22 cellular contexts compared by ENCODE assay signal in genomic region chr7:76336094-76336493, GRCh38. TPM values are rescaled to one million over a fixed set of nuclear protein-coding genes. Genes with fewer than 3 reads are reported as not detected.
DNase-seq lines count a peak whose midpoint lies in the region; ATAC-seq and TF ChIP-seq lines count a peak whose summit lies in the region.
"Had no signal": no experiment of that assay in that cellular context is flagged by ENCODE, and none has a peak within 500 bp of the region (broad histone marks: within the 10 kb centered on the region; RNA-seq: fewer than 3 reads in every experiment).

No MANE protein-coding gene starts in this region.

- no peak overlapping the region for H3K4me3 Mint-ChIP-seq in stimulated activated naive CD8-positive, alpha-beta T cell treated with anti-CD3 and anti-CD28 coated beads, Interleukin-15, Interleukin-2, amounts not matched to agents 100 ng/mL and 50 ng/mL, for 24 hours
- no peak overlapping the region for H3K4me3 Mint-ChIP-seq in stimulated activated naive CD8-positive, alpha-beta T cell treated with anti-CD3 and anti-CD28 coated beads, Interleukin-15, amount 100 ng/mL, for 72 hours
- no peak overlapping the region for H3K4me3 Mint-ChIP-seq in glutamatergic neuron (ENCODE audit: unreplicated experiment)
- no peak overlapping the region for H3K4me3 Mint-ChIP-seq in type B pancreatic cell
- H3K4me3 Mint-ChIP-seq: natural killer cell, T-cell had no signal

- peaks cover 18% of the 10 kb centered on the region for H3K36me3 ChIP-seq in IMR-90 (ENCODE audit: control insufficient read depth, insufficient read depth, low read length)
- H3K36me3 ChIP-seq in neuronal stem cell (replicated peaks in 1 of 2; ENCODE audit: control insufficient read depth in 2 of 2, insufficient read depth in 2 of 2, low read length in 2 of 2): peaks cover 12 to 92% of the 10 kb centered on the region in 2 donors
- H3K36me3 ChIP-seq: uterus had no signal

- H3K79me1 ChIP-seq in IMR-90 (ENCODE audit: low read depth in 1 of 2, low read length in 2 of 2) (peaks cover 0 to 70% of the 10 kb centered on the region in 2 experiments; a peak in 3 of 4 replicates), neuronal stem cell (ENCODE audit: low read depth, low read length) (peaks cover 6% of the 10 kb centered on the region)

- H2BK15ac ChIP-seq in IMR-90 (ENCODE audit: low read depth, low read length): no peak overlapping the region
- no peak overlapping the region for H2BK15ac ChIP-seq in neuronal stem cell (ENCODE audit: low read length)

- POLR2A ChIA-PET in IMR-90 (lab: Charles Lee; ENCODE audit: unreplicated experiment): no interaction called here

- H2AK5ac ChIP-seq in IMR-90 (ENCODE audit: low read depth, low read length): no peak overlapping the region
- H2AK5ac ChIP-seq in neuronal stem cell (ENCODE audit: low read depth, low read length): no peak overlapping the region

- H3K27ac ChIP-seq in IMR-90 (ENCODE audit: insufficient read depth, low read length) (no peak overlapping the region), neuronal stem cell (replicated peaks; ENCODE audit: low read length) (no peak overlapping the region)
- H3K27ac ChIP-seq: C4-2B, lower lobe of right lung, Peyer's patch, SJCRH30, uterus had no signal

- H4K8ac ChIP-seq in IMR-90 (ENCODE audit: low read depth in 2 of 2, low read length in 2 of 2) (no peak overlapping the region), neuronal stem cell (ENCODE audit: low read depth, low read length) (no peak overlapping the region)

- TF ChIP-seq POLR2A in IMR-90 (IDR thresholded peaks at IDR 0.05; ENCODE audit: low read depth, low read length): no peak

- TF ChIP-seq CTCF in IMR-90 (conservative IDR thresholded peaks at IDR 0.05; ENCODE audit: low read depth, low read length) (no peak), glutamatergic neuron (IDR thresholded peaks at IDR 0.05; ENCODE audit: partially characterized antibody, unreplicated experiment) (no peak), type B pancreatic cell (conservative IDR thresholded peaks at IDR 0.05) (no peak)

- intact Hi-C loops in IMR-90 (cut with micrococcal nuclease): no loop called here

- no peak overlapping the region for H3K56ac ChIP-seq in IMR-90 (ENCODE audit: extremely low read depth, insufficient read depth, low read length)

- no peaks in the 10 kb centered on the region for H3K9me3 Mint-ChIP-seq in stimulated activated naive CD8-positive, alpha-beta T cell treated with anti-CD3 and anti-CD28 coated beads, Interleukin-15, Interleukin-2, amounts not matched to agents 100 ng/mL and 50 ng/mL, for 24 hours
- H3K9me3 Mint-ChIP-seq in stimulated activated naive CD8-positive, alpha-beta T cell treated with anti-CD3 and anti-CD28 coated beads, Interleukin-15, amount 100 ng/mL, for 72 hours: no peaks in the 10 kb centered on the region
- H3K9me3 Mint-ChIP-seq in glutamatergic neuron (ENCODE audit: unreplicated experiment) (peaks cover 12% of the 10 kb centered on the region), type B pancreatic cell (peaks cover 7% of the 10 kb centered on the region)
- H3K9me3 Mint-ChIP-seq: natural killer cell, T-cell had no signal

- no peak overlapping the region for H2AK9ac ChIP-seq in IMR-90 (replicated peaks; ENCODE audit: low read depth, low read length, poor library complexity)

- no peak overlapping the region for H3K4me2 ChIP-seq in IMR-90 (ENCODE audit: low read depth, low read length)
- H3K4me2 ChIP-seq in neuronal stem cell (ENCODE audit: insufficient read depth, low read length, poor library complexity, severe bottlenecking): no peak overlapping the region

- H3K27ac Mint-ChIP-seq in stimulated activated naive CD8-positive, alpha-beta T cell treated with anti-CD3 and anti-CD28 coated beads, Interleukin-15, Interleukin-2, amounts not matched to agents 100 ng/mL and 50 ng/mL, for 24 hours: peak overlapping the region; percentile 49
- H3K27ac Mint-ChIP-seq in stimulated activated naive CD8-positive, alpha-beta T cell treated with anti-CD3 and anti-CD28 coated beads, Interleukin-15, amount 100 ng/mL, for 72 hours: no peak overlapping the region
- H3K27ac Mint-ChIP-seq in glutamatergic neuron (ENCODE audit: unreplicated experiment) (peak overlapping the region; percentile 31), type B pancreatic cell (peak overlapping the region; percentile 82)
- H3K27ac Mint-ChIP-seq: natural killer cell, T-cell had no signal

- H3K14ac ChIP-seq in IMR-90 (replicated peaks; ENCODE audit: low read depth, low read length) (no peak overlapping the region), neuronal stem cell (ENCODE audit: low read length) (no peak overlapping the region)

- H3K4me3 ChIP-seq in IMR-90 (ENCODE audit: insufficient read depth, low read depth, low read length): no peak overlapping the region
- no peak overlapping the region for H3K4me3 ChIP-seq in neuronal stem cell (ENCODE audit: low read length in 2 of 2)
- H3K4me3 ChIP-seq: lower lobe of right lung, MG63, Peyer's patch, SJCRH30, uterus had no signal

- H3K36me3 Mint-ChIP-seq in stimulated activated naive CD8-positive, alpha-beta T cell treated with anti-CD3 and anti-CD28 coated beads, Interleukin-15, Interleukin-2, amounts not matched to agents 100 ng/mL and 50 ng/mL, for 24 hours (ENCODE audit: low read depth): peaks cover 67% of the 10 kb centered on the region
- H3K36me3 Mint-ChIP-seq in glutamatergic neuron (ENCODE audit: unreplicated experiment) (no peaks in the 10 kb centered on the region), type B pancreatic cell (peaks cover 40% of the 10 kb centered on the region)
- H3K36me3 Mint-ChIP-seq: natural killer cell had no signal

- BruUV-seq in IMR-90 (replicated peaks; lab: Mats Ljungman, UMichigan): no TSS peak

- H2BK5ac ChIP-seq in IMR-90 (ENCODE audit: low read depth, low read length, poor library complexity, severe bottlenecking) (no peak overlapping the region), neuronal stem cell (ENCODE audit: low read length) (no peak overlapping the region)

- CTCF ChIA-PET in IMR-90 (lab: Yijun Ruan, JAX): no interaction called here

- H2AFZ ChIP-seq in IMR-90 (replicated peaks; ENCODE audit: low read length, poor library complexity): no peak overlapping the region
- no peak overlapping the region for H2AFZ ChIP-seq in neuronal stem cell (ENCODE audit: low read length)

- dilution Hi-C loops in IMR-90 (cut with HindIII; ENCODE audit: low sequenced_read_pairs, unreplicated experiment): no loop called here

- H3K9ac ChIP-seq in IMR-90 (ENCODE audit: low read depth, low read length) (no peak overlapping the region), neuronal stem cell (ENCODE audit: low read depth, low read length, poor library complexity) (no peak overlapping the region)

- no peak for DNase-seq in stimulated activated naive CD8-positive, alpha-beta T cell treated with anti-CD3 and anti-CD28 coated beads, Interleukin-15, amount 100 ng/mL, for 72 hours
- DNase-seq in IMR-90 (no peak), glutamatergic neuron (no peak), type B pancreatic cell (ENCODE audit: extremely low spot score, unreplicated experiment) (no peak), neuronal stem cell (ENCODE audit: low spot score) (no peak)
- DNase-seq: activated gamma-delta T cell treated with Interleukin-2 at 50 U/mL for 16 hours; KG1; lower lobe of right lung; MG63; natural killer cell; NCI-H1417 treated with DMSO at 0.1 percent for 48 hours; NCI-H2081; NCI-H345; Peyer's patch; SJCRH30; stimulated activated CD4-positive, alpha-beta T cell treated with anti-CD3 and anti-CD28 coated beads, Interleukin-2, amount 100 ng/mL, for 48 hours; T-cell; uterus had no signal

- H4K91ac ChIP-seq in IMR-90 (ENCODE audit: insufficient read depth, low read depth, low read length): no peak overlapping the region
- no peak overlapping the region for H4K91ac ChIP-seq in neuronal stem cell (ENCODE audit: low read depth, low read length, poor library complexity)

- H3K27me3 ChIP-seq in IMR-90 (ENCODE audit: control insufficient read depth, insufficient read depth, low read length): no peaks in the 10 kb centered on the region
- H3K27me3 ChIP-seq in neuronal stem cell (ENCODE audit: control insufficient read depth in 3 of 3, insufficient read depth in 3 of 3, low read depth in 1 of 3, low read length in 3 of 3): no peaks in the 10 kb centered on the region
- H3K27me3 ChIP-seq: MG63, Peyer's patch, SJCRH30, uterus had no signal

- no peak for ATAC-seq in stimulated activated naive CD8-positive, alpha-beta T cell treated with anti-CD3 and anti-CD28 coated beads, Interleukin-15, amount 100 ng/mL, for 72 hours
- no peak for ATAC-seq in IMR-90 (ENCODE audit: low read depth)
- ATAC-seq in GM19397 (IDR thresholded peaks at IDR 0.05; ENCODE audit: unreplicated experiment): no peak
- ATAC-seq in GM21367 (IDR thresholded peaks at IDR 0.05; ENCODE audit: unreplicated experiment): no peak
- ATAC-seq: lower lobe of right lung, natural killer cell, T-cell had no signal

- H3K9me1 ChIP-seq in IMR-90 (ENCODE audit: insufficient read depth, low read length): peaks cover 28% of the 10 kb centered on the region

- H2BK12ac ChIP-seq in neuronal stem cell (ENCODE audit: low read length): no peak overlapping the region

- no peak overlapping the region for H2BK20ac ChIP-seq in IMR-90 (ENCODE audit: low read depth, low read length)

- in situ Hi-C loops in IMR-90 (cut with MboI; ENCODE audit: low sequenced_read_pairs): no loop called here

- H4K5ac ChIP-seq in IMR-90 (ENCODE audit: low read depth, low read length): no peak overlapping the region

- no peaks in the 10 kb centered on the region for H3K27me3 Mint-ChIP-seq in stimulated activated naive CD8-positive, alpha-beta T cell treated with anti-CD3 and anti-CD28 coated beads, Interleukin-15, Interleukin-2, amounts not matched to agents 100 ng/mL and 50 ng/mL, for 24 hours
- no peaks in the 10 kb centered on the region for H3K27me3 Mint-ChIP-seq in stimulated activated naive CD8-positive, alpha-beta T cell treated with anti-CD3 and anti-CD28 coated beads, Interleukin-15, amount 100 ng/mL, for 72 hours
- H3K27me3 Mint-ChIP-seq in glutamatergic neuron (ENCODE audit: unreplicated experiment): no peaks in the 10 kb centered on the region
- H3K27me3 Mint-ChIP-seq in type B pancreatic cell: no peaks in the 10 kb centered on the region
- H3K27me3 Mint-ChIP-seq: T-cell had no signal

- no peak for TF ChIP-seq RAD21 in IMR-90 (IDR thresholded peaks at IDR 0.05; ENCODE audit: low read length)

- peaks cover 25% of the 10 kb centered on the region for H3K4me1 ChIP-seq in IMR-90 (ENCODE audit: control insufficient read depth, insufficient read depth, low read length)
- no peaks in the 10 kb centered on the region for H3K4me1 ChIP-seq in neuronal stem cell (ENCODE audit: control insufficient read depth in 2 of 2, insufficient read depth in 1 of 2, low read depth in 1 of 2, low read length in 2 of 2)
- H3K4me1 ChIP-seq: SJCRH30 had no signal

- H3K9me3 ChIP-seq in IMR-90 (ENCODE audit: control insufficient read depth, insufficient read depth, low read length) (no peaks in the 10 kb centered on the region), neuronal stem cell (replicated peaks in 1 of 2; ENCODE audit: control insufficient read depth in 2 of 2, insufficient read depth in 1 of 2, low read depth in 1 of 2, low read length in 2 of 2) (no peaks in the 10 kb centered on the region)
- H3K9me3 ChIP-seq: lower lobe of right lung, MG63, Peyer's patch, SJCRH30, uterus had no signal

- H4K20me1 ChIP-seq in IMR-90 (ENCODE audit: insufficient read depth, low read length): peaks cover 99% of the 10 kb centered on the region

- H3K4ac ChIP-seq in IMR-90 (ENCODE audit: low read depth, low read length): no peak overlapping the region
- no peak overlapping the region for H3K4ac ChIP-seq in neuronal stem cell (ENCODE audit: low read length)

- H3K18ac ChIP-seq in IMR-90 (ENCODE audit: low read depth, low read length): no peak overlapping the region
- no peak overlapping the region for H3K18ac ChIP-seq in neuronal stem cell (ENCODE audit: low read length)

- no peak overlapping the region for H2BK120ac ChIP-seq in IMR-90 (ENCODE audit: low read depth, low read length)
- no peak overlapping the region for H2BK120ac ChIP-seq in neuronal stem cell (ENCODE audit: low read depth, low read length)

- peaks cover 50% of the 10 kb centered on the region for H3K4me1 Mint-ChIP-seq in stimulated activated naive CD8-positive, alpha-beta T cell treated with anti-CD3 and anti-CD28 coated beads, Interleukin-15, Interleukin-2, amounts not matched to agents 100 ng/mL and 50 ng/mL, for 24 hours (ENCODE audit: low read depth)
- peaks cover 55% of the 10 kb centered on the region for H3K4me1 Mint-ChIP-seq in stimulated activated naive CD8-positive, alpha-beta T cell treated with anti-CD3 and anti-CD28 coated beads, Interleukin-15, amount 100 ng/mL, for 72 hours
- peaks cover 47% of the 10 kb centered on the region for H3K4me1 Mint-ChIP-seq in glutamatergic neuron (ENCODE audit: low read depth, unreplicated experiment)
- H3K4me1 Mint-ChIP-seq in type B pancreatic cell (ENCODE audit: unreplicated experiment): peaks cover 48% of the 10 kb centered on the region

- 0 out of 2 replicates have a peak overlapping the region, but pooled peaks have one; percentile 17 for H3K23ac ChIP-seq in IMR-90 (ENCODE audit: low read depth, low read length)
- H3K23ac ChIP-seq in neuronal stem cell (ENCODE audit: low read depth, low read length, poor library complexity): no peak overlapping the region

RNA-seq across cellular contexts. Expression of gene YWHAG, which starts 22.7 kb away (rescaled TPM):
- total RNA-seq in IMR-90 (2012; rRNA removed) (40.1 and 58.6 TPM in 2 replicates), glutamatergic neuron (ENCODE audit: unreplicated experiment) (650 TPM), type B pancreatic cell (ENCODE audit: low replicate concordance) (140 TPM in 2 replicates)
- polyA plus RNA-seq in IMR-90 (2012; rRNA removed): 56.9 and 64.9 TPM in 2 replicates
- polyA plus RNA-seq in IMR-90 (2012; cell fraction: cytosol; rRNA removed): 26.6 and 33.4 TPM in 2 replicates
- 15.8 and 33.2 TPM in 2 replicates for polyA plus RNA-seq in IMR-90 (2012; cell fraction: nucleus; rRNA removed; ENCODE audit: low replicate concordance)
- polyA plus RNA-seq in neuronal stem cell (2013, experiment 1 of 2): 115 TPM
- 115 TPM for polyA plus RNA-seq in neuronal stem cell (2013, experiment 2 of 2)

RNA-seq across cellular contexts. Expression of gene HSPB1, which starts 33.6 kb away (rescaled TPM):
- total RNA-seq in IMR-90 (2012; rRNA removed) (33.2 and 48.6 TPM in 2 replicates), glutamatergic neuron (ENCODE audit: unreplicated experiment) (50.4 TPM), type B pancreatic cell (ENCODE audit: low replicate concordance) (228 and 315 TPM in 2 replicates)
- polyA plus RNA-seq in IMR-90 (2012; rRNA removed): 1,363 and 1,841 TPM in 2 replicates
- 2,238 and 2,632 TPM in 2 replicates for polyA plus RNA-seq in IMR-90 (2012; cell fraction: cytosol; rRNA removed)
- 412 and 1,178 TPM in 2 replicates for polyA plus RNA-seq in IMR-90 (2012; cell fraction: nucleus; rRNA removed; ENCODE audit: low replicate concordance)
- 217 TPM for polyA plus RNA-seq in neuronal stem cell (2013, experiment 1 of 2)
- 205 TPM for polyA plus RNA-seq in neuronal stem cell (2013, experiment 2 of 2)

Comparison
In these comparisons a context has a peak if more than half of its experiments do, and no peak if none do; other contexts are left out.
1. H3K27ac Mint-ChIP-seq: peak in stimulated activated naive CD8-positive, alpha-beta T cell treated with anti-CD3 and anti-CD28 coated beads, Interleukin-15, Interleukin-2, amounts not matched to agents 100 ng/mL and 50 ng/mL, for 24 hours (single experiment), glutamatergic neuron (single experiment) and type B pancreatic cell (single experiment); none in stimulated activated naive CD8-positive, alpha-beta T cell treated with anti-CD3 and anti-CD28 coated beads, Interleukin-15, amount 100 ng/mL, for 72 hours (0 of 2).